Comparison of ENCODE assay signal across 8 cellular contexts in genomic region chr22:37457093-37457893, GRCh38. TPM values are rescaled to one million over a fixed set of nuclear protein-coding genes. Genes with fewer than 3 reads are reported as not detected.
DNase-seq lines count a peak whose midpoint lies in the region; ATAC-seq and TF ChIP-seq lines count a peak whose summit lies in the region.

No MANE protein-coding gene starts in this region.

- no peak for ATAC-seq in GM21723 (IDR thresholded peaks at IDR 0.05; ENCODE audit: unreplicated experiment)

- TF ChIP-seq CTCF in GM12864 (IDR thresholded peaks at IDR 0.05; ENCODE audit: low read depth, low read length, missing control alignments), result peak; percentile 97

- H3K4me3 ChIP-seq in GM12864 (ENCODE audit: low read depth, low read length), result no peak overlapping the region

- DNase-seq in GM12864 (ENCODE audit: low read depth) (peak; percentile 19), LHCN-M2 (ENCODE audit: low read depth) (peak; percentile 35), T-helper 2 cell (peak; percentile 55 to 77 (median 69)), anterior cingulate cortex (lab: John Stamatoyannopoulos, UW) (peak in 48 of 58 donors; percentile 2 to 85 (median 34)), hypothalamus (lab: John Stamatoyannopoulos, UW) (peak in 46 of 51 donors; percentile 1 to 77 (median 28)), SIG-M5 treated with dmso at 0.1 percent for 504 hours (lab: John Stamatoyannopoulos, UW; ENCODE audit: unreplicated experiment) (no peak)
- DNase-seq in stimulated activated CD4-positive, alpha-beta T cell treated with anti-CD3 and anti-CD28 coated beads, Interleukin-12 subunit alpha, Interleukin-12 subunit beta, amount 100 ng/mL, for 24 hours (ENCODE audit: low read depth in 2 of 2), result peak; percentile 62 to 88

RNA-seq across cellular contexts. Expression of gene MFNG, which starts 28.9 kb away (rescaled TPM):
- total RNA-seq in LHCN-M2 (2014; rRNA removed), result 0.17 and 1.3 TPM in 2 replicates
- 0.24 TPM for polyA plus RNA-seq in LHCN-M2 (2012)

RNA-seq across cellular contexts. Expression of gene ELFN2, which starts 30.0 kb away (rescaled TPM):
- total RNA-seq in LHCN-M2 (2014; rRNA removed), result 0.17 and 0.32 TPM in 2 replicates
- polyA plus RNA-seq in LHCN-M2 (2012), result 0.53 TPM
